ENCODE assay signal across 8 cellular contexts in genomic region chr3:53045107-53045783, GRCh38. TPM values are rescaled to one million over a fixed set of nuclear protein-coding genes. Genes with fewer than 3 reads are reported as not detected.
A peak's percentile ranks its signal among the peaks of the same experiment; 100 is the strongest.
DNase-seq lines count a peak whose midpoint lies in the region; ATAC-seq, FAIRE-seq and TF ChIP-seq lines count a peak whose summit lies in the region.

No MANE protein-coding gene starts in this region.

- H3K4me2 ChIP-seq in astrocyte (ENCODE audit: low read length): peak overlapping the region; percentile 87

- H3K27me3 Mint-ChIP-seq in T-cell (no peaks in the 10 kb centered on the region), astrocyte (ENCODE audit: low read depth, unreplicated experiment) (peaks cover 10% of the 10 kb centered on the region)

- peak overlapping the region; percentile 90 for H2AFZ ChIP-seq in astrocyte (ENCODE audit: low read depth, low read length)

- peaks cover 8% of the 10 kb centered on the region for H4K20me1 ChIP-seq in astrocyte (ENCODE audit: insufficient read depth, low read length)

- peaks cover 14% of the 10 kb centered on the region for H3K27me3 ChIP-seq in BE2C
- H3K27me3 ChIP-seq in astrocyte (ENCODE audit: insufficient read depth, low read length): peaks cover 2% of the 10 kb centered on the region

- intact Hi-C loops in sciatic nerve (cut with DNase I): no loop called here

- no peaks in the 10 kb centered on the region for H3K36me3 ChIP-seq in BE2C
- H3K36me3 ChIP-seq in astrocyte (ENCODE audit: insufficient read depth, low read length): no peaks in the 10 kb centered on the region

- peaks cover 3% of the 10 kb centered on the region for H3K79me2 ChIP-seq in astrocyte (ENCODE audit: insufficient read depth, low read length)

- in situ Hi-C loops in KBM-7 (cut with MboI; ENCODE audit: low pct_unique_long_range_greater_than_20kb, low sequenced_read_pairs): no loop called here

- CTCF ChIA-PET in T-cell (lab: Charles Lee): interaction anchor here in 1 of 2 donors (0.7 to 0.9 kb wide), 2 partner anchors 62 to 205 kb away, joined by 3 to 5 read pairs; no protein-coding TSS in a partner anchor

- H3K9me3 ChIP-seq in BE2C: no peaks in the 10 kb centered on the region
- H3K9me3 ChIP-seq in astrocyte (ENCODE audit: insufficient read depth, low read depth, low read length): no peaks in the 10 kb centered on the region

- FAIRE-seq in astrocyte (lab: Jason Lieb, UNC): no peak

- H3K4me1 ChIP-seq in BE2C: no peaks in the 10 kb centered on the region
- H3K4me1 ChIP-seq in astrocyte (ENCODE audit: insufficient read depth, low read length): peaks cover 7% of the 10 kb centered on the region

- peak; percentile 46 for ATAC-seq in GM19035 (IDR thresholded peaks at IDR 0.05; ENCODE audit: unreplicated experiment)
- ATAC-seq in HG03432 (IDR thresholded peaks at IDR 0.05; ENCODE audit: unreplicated experiment): peak; percentile 49
- peak; percentile 54 to 65 (median 58) for ATAC-seq in T-cell (replicated peaks in 1 of 4)
- peak; percentile 63 for ATAC-seq in sciatic nerve

- H3K27ac Mint-ChIP-seq in T-cell: peak overlapping the region; percentile 98 to 99
- no peak overlapping the region for H3K27ac Mint-ChIP-seq in astrocyte (ENCODE audit: unreplicated experiment)

- peak overlapping the region; percentile 55 for H3K4me3 ChIP-seq in BE2C (ENCODE audit: low read depth, low read length)
- H3K4me3 ChIP-seq in astrocyte (ENCODE audit: insufficient read depth, low read depth, low read length): peak overlapping the region; percentile 69

- H3K4me3 Mint-ChIP-seq in T-cell: peak overlapping the region; percentile 89 to 98 (median 94)
- H3K4me3 Mint-ChIP-seq in astrocyte (ENCODE audit: unreplicated experiment): peak overlapping the region; percentile 93

- H3K4me1 Mint-ChIP-seq in T-cell (peaks cover 46 to 52% (median 47%) of the 10 kb centered on the region in 3 donors), astrocyte (ENCODE audit: low read depth, unreplicated experiment) (peaks cover 6% of the 10 kb centered on the region)

- H3K27ac ChIP-seq in astrocyte (ENCODE audit: low read depth, low read length): no peak overlapping the region

- POLR2A ChIA-PET in T-cell (lab: Charles Lee): interaction anchor here in 1 of 2 donors (0.5 to 1.2 kb wide), 3 partner anchors 152 to 1656 kb away, joined by 4 to 6 read pairs (median 5); no protein-coding TSS in a partner anchor

- TF ChIP-seq CTCF in BE2C (IDR thresholded peaks at IDR 0.05; ENCODE audit: low read depth, low read length): no peak
- no peak for TF ChIP-seq CTCF in astrocyte (IDR thresholded peaks at IDR 0.05; ENCODE audit: insufficient read depth, low read depth, low read length)

- H3K9ac ChIP-seq in astrocyte (ENCODE audit: low read length): peak overlapping the region; percentile 73

- H3K36me3 Mint-ChIP-seq in T-cell (no peaks in the 10 kb centered on the region), astrocyte (ENCODE audit: low read depth, unreplicated experiment) (no peaks in the 10 kb centered on the region)

- DNase-seq in BE2C (peak; percentile 47), T-cell (peak; percentile 22 to 75 (median 59)), astrocyte (ENCODE audit: low read depth) (no peak), hippocampal formation (lab: John Stamatoyannopoulos, UW) (peak; percentile 37 to 51), sciatic nerve (ENCODE audit: low spot score) (peak; percentile 72), KBM-7 (no peak)

- H3K9me3 Mint-ChIP-seq in T-cell (no peaks in the 10 kb centered on the region), astrocyte (ENCODE audit: unreplicated experiment) (peaks cover 2% of the 10 kb centered on the region)

RNA-seq across cellular contexts. Expression of gene SFMBT1, which starts 0.6 kb away (rescaled TPM):
- polyA plus RNA-seq in BE2C (2012; ENCODE audit: insufficient read depth, insufficient read length, low read depth): 1.6 TPM
- total RNA-seq in T-cell: 10 to 100 TPM; 30.3 to 42.7 (median 37.7) TPM
- 3.2 and 5.5 TPM in 2 replicates for total RNA-seq in astrocyte
- total RNA-seq in sciatic nerve: 12.0 TPM

Comparison
In these comparisons a context has a peak if more than half of its experiments do, and no peak if none do; other contexts are left out.
1. DNase-seq: peak in BE2C (single experiment), T-cell (34 of 34), hippocampal formation (2 of 2) and sciatic nerve (single experiment); none in astrocyte (single experiment) and KBM-7 (single experiment).
2. Peak in every context shown above with its lines, with median percentiles within 50 percentile points of each other: ATAC-seq.